14 cellular contexts compared by ENCODE assay signal in the genomic region with DNA sequence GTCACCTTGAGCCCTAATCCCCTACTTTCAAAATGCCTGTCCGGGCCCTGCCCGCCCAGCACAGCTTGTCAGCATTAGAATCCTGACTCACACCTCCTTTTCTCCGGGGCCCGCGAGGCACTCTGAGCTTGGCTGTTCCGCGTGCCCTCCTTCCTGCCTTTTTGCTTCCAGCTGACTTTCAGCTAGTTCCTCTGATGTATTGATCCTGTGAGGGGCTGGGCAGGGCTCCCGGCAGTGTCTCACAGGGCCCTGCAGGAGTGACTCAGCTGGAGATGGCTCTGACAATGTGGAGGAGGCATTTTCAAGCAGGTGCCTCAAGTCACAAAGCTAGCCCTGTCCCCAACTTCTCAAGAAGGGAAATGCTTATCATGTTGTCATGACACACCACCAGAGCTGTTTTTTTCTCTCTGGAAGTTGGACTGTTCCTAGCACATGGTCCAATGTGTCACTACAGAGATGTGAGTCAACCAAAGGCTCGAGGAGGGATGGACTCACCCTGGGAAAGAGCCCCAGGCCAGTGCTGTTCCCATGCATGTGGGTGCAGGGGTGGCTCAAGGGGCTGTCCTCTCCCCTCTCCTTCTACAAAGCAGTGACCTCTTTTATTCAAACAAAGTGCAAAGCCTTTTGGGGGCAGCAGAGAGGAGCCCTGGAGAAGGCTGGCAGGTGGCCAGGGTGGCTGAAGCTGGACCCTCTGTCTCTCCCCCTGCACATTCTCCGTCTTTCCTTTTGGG. TPM values are rescaled to one million over a fixed set of nuclear protein-coding genes. Genes with fewer than 3 reads are reported as not detected.
DNase-seq lines count a peak whose midpoint lies in the region; ATAC-seq and TF ChIP-seq lines count a peak whose summit lies in the region.
"Had no signal": no experiment of that assay in that cellular context is flagged by ENCODE, and none has a peak within 500 bp of the region (broad histone marks: within the 10 kb centered on the region; RNA-seq: fewer than 3 reads in every experiment).

No MANE protein-coding gene starts in this region.

- H3K4me3 ChIP-seq in HEK293 (ENCODE audit: low read depth, low read length): no peak overlapping the region

- peak; percentile 41 for DNase-seq in AG20443 (ENCODE audit: low spot score)
- DNase-seq in WTC11 (ENCODE audit: low spot score): no peak
- peak; percentile 48 for DNase-seq in iPS-NIHi7 (ENCODE audit: extremely low spot score)
- DNase-seq in mesothelial cell of epicardium (ENCODE audit: low spot score in 2 of 2, unreplicated experiment in 2 of 2): no peak
- DNase-seq in progenitor cell of endocrine pancreas (ENCODE audit: low spot score, unreplicated experiment): no peak
- DNase-seq in activated T-helper 1 cell treated with anti-CD3 and anti-CD28 coated beads, Interleukin-12 subunit alpha, Interleukin-12 subunit beta, Interleukin-2, Interleukin-4 antibody, amounts not matched to agents 30 ng/mL and 10 ng/mL and 1 ng/mL, durations not matched to agents 14 hours and 24 hours and 36 hours (ENCODE audit: low spot score): no peak
- no peak for DNase-seq in stimulated activated effector memory CD8-positive, alpha-beta T cell treated with anti-CD3 and anti-CD28 coated beads, Interleukin-12 subunit alpha, Interleukin-12 subunit beta, amount 100 ng/mL, for 72 hours (ENCODE audit: low spot score in 2 of 2)
- DNase-seq: activated CD4-positive, alpha-beta T cell treated with anti-CD3 and anti-CD28 coated beads, Interleukin-2, amount 10 ng/mL, durations not matched to agents 7 days and 5 days; CD4-positive, alpha-beta memory T cell; NCI-H2081; SHP77 treated with DMSO at 0.1 percent for 48 hours had no signal

- H3K27me3 Mint-ChIP-seq in WTC11 (ENCODE audit: low read depth) (no peaks in the 10 kb centered on the region), mesothelial cell of epicardium (ENCODE audit: low read depth) (peaks cover 3% of the 10 kb centered on the region), progenitor cell of endocrine pancreas (peaks cover 36% of the 10 kb centered on the region)
- no peaks in the 10 kb centered on the region for H3K27me3 Mint-ChIP-seq in activated T-helper 1 cell treated with anti-CD3 and anti-CD28 coated beads, Interleukin-12 subunit alpha, Interleukin-12 subunit beta, Interleukin-2, Interleukin-4 antibody, amounts not matched to agents 30 ng/mL and 10 ng/mL and 1 ng/mL, durations not matched to agents 14 hours and 24 hours and 36 hours (ENCODE audit: insufficient read depth)
- H3K27me3 Mint-ChIP-seq: activated CD4-positive, alpha-beta T cell treated with anti-CD3 and anti-CD28 coated beads, Interleukin-2, amount 10 ng/mL, durations not matched to agents 7 days and 5 days; activated naive CD4-positive, alpha-beta T cell treated with anti-CD3 and anti-CD28 coated beads, Interleukin-2, amount 50 U/mL, for 24 hours; CD4-positive, alpha-beta memory T cell; stimulated activated naive CD8-positive, alpha-beta T cell treated with anti-CD3 and anti-CD28 coated beads, Interleukin-15, Interleukin-2, amounts not matched to agents 100 ng/mL and 50 ng/mL, for 24 hours had no signal

- H3K27ac Mint-ChIP-seq in WTC11: peak overlapping the region; percentile 67
- H3K27ac Mint-ChIP-seq in mesothelial cell of epicardium: no peak overlapping the region
- H3K27ac Mint-ChIP-seq in progenitor cell of endocrine pancreas: no peak overlapping the region
- H3K27ac Mint-ChIP-seq in activated T-helper 1 cell treated with anti-CD3 and anti-CD28 coated beads, Interleukin-12 subunit alpha, Interleukin-12 subunit beta, Interleukin-2, Interleukin-4 antibody, amounts not matched to agents 30 ng/mL and 10 ng/mL and 1 ng/mL, durations not matched to agents 14 hours and 24 hours and 36 hours: no peak overlapping the region
- no peak overlapping the region for H3K27ac Mint-ChIP-seq in stimulated activated effector memory CD8-positive, alpha-beta T cell treated with anti-CD3 and anti-CD28 coated beads, Interleukin-12 subunit alpha, Interleukin-12 subunit beta, amount 100 ng/mL, for 72 hours
- H3K27ac Mint-ChIP-seq: activated CD4-positive, alpha-beta T cell treated with anti-CD3 and anti-CD28 coated beads, Interleukin-2, amount 10 ng/mL, durations not matched to agents 7 days and 5 days; activated naive CD4-positive, alpha-beta T cell treated with anti-CD3 and anti-CD28 coated beads, Interleukin-2, amount 50 U/mL, for 24 hours; CD4-positive, alpha-beta memory T cell; stimulated activated naive CD8-positive, alpha-beta T cell treated with anti-CD3 and anti-CD28 coated beads, Interleukin-15, Interleukin-2, amounts not matched to agents 100 ng/mL and 50 ng/mL, for 24 hours had no signal

- no peaks in the 10 kb centered on the region for H3K9me3 ChIP-seq in HEK293 (ENCODE audit: control insufficient read depth, insufficient read depth, low read depth, low read length)

- H3K9me3 Mint-ChIP-seq in WTC11: no peaks in the 10 kb centered on the region
- no peaks in the 10 kb centered on the region for H3K9me3 Mint-ChIP-seq in mesothelial cell of epicardium
- H3K9me3 Mint-ChIP-seq in progenitor cell of endocrine pancreas (ENCODE audit: low read depth): no peaks in the 10 kb centered on the region
- no peaks in the 10 kb centered on the region for H3K9me3 Mint-ChIP-seq in activated T-helper 1 cell treated with anti-CD3 and anti-CD28 coated beads, Interleukin-12 subunit alpha, Interleukin-12 subunit beta, Interleukin-2, Interleukin-4 antibody, amounts not matched to agents 30 ng/mL and 10 ng/mL and 1 ng/mL, durations not matched to agents 14 hours and 24 hours and 36 hours
- H3K9me3 Mint-ChIP-seq in stimulated activated effector memory CD8-positive, alpha-beta T cell treated with anti-CD3 and anti-CD28 coated beads, Interleukin-12 subunit alpha, Interleukin-12 subunit beta, amount 100 ng/mL, for 72 hours: no peaks in the 10 kb centered on the region
- H3K9me3 Mint-ChIP-seq: activated CD4-positive, alpha-beta T cell treated with anti-CD3 and anti-CD28 coated beads, Interleukin-2, amount 10 ng/mL, durations not matched to agents 7 days and 5 days; activated naive CD4-positive, alpha-beta T cell treated with anti-CD3 and anti-CD28 coated beads, Interleukin-2, amount 50 U/mL, for 24 hours; CD4-positive, alpha-beta memory T cell; stimulated activated naive CD8-positive, alpha-beta T cell treated with anti-CD3 and anti-CD28 coated beads, Interleukin-15, Interleukin-2, amounts not matched to agents 100 ng/mL and 50 ng/mL, for 24 hours had no signal

- no peak overlapping the region for H3K27ac ChIP-seq in HEK293 (ENCODE audit: extremely low read depth, low read depth, low read length)

- H3K36me3 Mint-ChIP-seq in WTC11: peaks cover 68% of the 10 kb centered on the region
- H3K36me3 Mint-ChIP-seq in mesothelial cell of epicardium: no peaks in the 10 kb centered on the region
- H3K36me3 Mint-ChIP-seq in progenitor cell of endocrine pancreas (ENCODE audit: insufficient read depth): no peaks in the 10 kb centered on the region
- H3K36me3 Mint-ChIP-seq in activated T-helper 1 cell treated with anti-CD3 and anti-CD28 coated beads, Interleukin-12 subunit alpha, Interleukin-12 subunit beta, Interleukin-2, Interleukin-4 antibody, amounts not matched to agents 30 ng/mL and 10 ng/mL and 1 ng/mL, durations not matched to agents 14 hours and 24 hours and 36 hours (ENCODE audit: low read depth): no peaks in the 10 kb centered on the region
- H3K36me3 Mint-ChIP-seq in stimulated activated effector memory CD8-positive, alpha-beta T cell treated with anti-CD3 and anti-CD28 coated beads, Interleukin-12 subunit alpha, Interleukin-12 subunit beta, amount 100 ng/mL, for 72 hours: no peaks in the 10 kb centered on the region
- H3K36me3 Mint-ChIP-seq: activated naive CD4-positive, alpha-beta T cell treated with anti-CD3 and anti-CD28 coated beads, Interleukin-2, amount 50 U/mL, for 24 hours; CD4-positive, alpha-beta memory T cell had no signal

- H3K4me1 Mint-ChIP-seq in WTC11 (peaks cover 63% of the 10 kb centered on the region), mesothelial cell of epicardium (peaks cover 6% of the 10 kb centered on the region), progenitor cell of endocrine pancreas (ENCODE audit: low read depth) (peaks cover 6% of the 10 kb centered on the region)
- H3K4me1 Mint-ChIP-seq in activated T-helper 1 cell treated with anti-CD3 and anti-CD28 coated beads, Interleukin-12 subunit alpha, Interleukin-12 subunit beta, Interleukin-2, Interleukin-4 antibody, amounts not matched to agents 30 ng/mL and 10 ng/mL and 1 ng/mL, durations not matched to agents 14 hours and 24 hours and 36 hours (ENCODE audit: low read depth): no peaks in the 10 kb centered on the region
- H3K4me1 Mint-ChIP-seq in stimulated activated effector memory CD8-positive, alpha-beta T cell treated with anti-CD3 and anti-CD28 coated beads, Interleukin-12 subunit alpha, Interleukin-12 subunit beta, amount 100 ng/mL, for 72 hours: no peaks in the 10 kb centered on the region
- H3K4me1 Mint-ChIP-seq: activated naive CD4-positive, alpha-beta T cell treated with anti-CD3 and anti-CD28 coated beads, Interleukin-2, amount 50 U/mL, for 24 hours; CD4-positive, alpha-beta memory T cell had no signal

- CTCF ChIA-PET in HEK293 (lab: Yijun Ruan, JAX): interaction anchor here (1.1 kb wide), 1 partner anchor 12 kb away, joined by 5 read pairs; no protein-coding TSS in a partner anchor
- CTCF ChIA-PET in WTC11 (lab: Charles Lee): interaction anchor here (0.5 to 1.4 kb wide), 10 partner anchors 15 to 224 kb away, joined by 3 to 5 read pairs (median 3); a partner anchor contains a TSS

- intact Hi-C loops in activated T-helper 1 cell treated with anti-CD3 and anti-CD28 coated beads, Interleukin-12 subunit alpha, Interleukin-12 subunit beta, Interleukin-2, Interleukin-4 antibody, amounts not matched to agents 30 ng/mL and 10 ng/mL and 1 ng/mL, durations not matched to agents 14 hours and 24 hours and 36 hours (cut with micrococcal nuclease): no loop called here

- no peak for ATAC-seq in WTC11
- ATAC-seq in stimulated activated effector memory CD8-positive, alpha-beta T cell treated with anti-CD3 and anti-CD28 coated beads, Interleukin-12 subunit alpha, Interleukin-12 subunit beta, amount 100 ng/mL, for 72 hours: no peak

- no peaks in the 10 kb centered on the region for H3K4me1 ChIP-seq in HEK293 (ENCODE audit: control insufficient read depth, insufficient read depth, low read length)

- H3K4me3 Mint-ChIP-seq in WTC11 (no peak overlapping the region), mesothelial cell of epicardium (no peak overlapping the region), progenitor cell of endocrine pancreas (ENCODE audit: low read depth) (no peak overlapping the region)
- H3K4me3 Mint-ChIP-seq in activated T-helper 1 cell treated with anti-CD3 and anti-CD28 coated beads, Interleukin-12 subunit alpha, Interleukin-12 subunit beta, Interleukin-2, Interleukin-4 antibody, amounts not matched to agents 30 ng/mL and 10 ng/mL and 1 ng/mL, durations not matched to agents 14 hours and 24 hours and 36 hours: no peak overlapping the region
- H3K4me3 Mint-ChIP-seq in stimulated activated effector memory CD8-positive, alpha-beta T cell treated with anti-CD3 and anti-CD28 coated beads, Interleukin-12 subunit alpha, Interleukin-12 subunit beta, amount 100 ng/mL, for 72 hours: no peak overlapping the region
- H3K4me3 Mint-ChIP-seq: activated CD4-positive, alpha-beta T cell treated with anti-CD3 and anti-CD28 coated beads, Interleukin-2, amount 10 ng/mL, durations not matched to agents 7 days and 5 days; activated naive CD4-positive, alpha-beta T cell treated with anti-CD3 and anti-CD28 coated beads, Interleukin-2, amount 50 U/mL, for 24 hours; CD4-positive, alpha-beta memory T cell; stimulated activated naive CD8-positive, alpha-beta T cell treated with anti-CD3 and anti-CD28 coated beads, Interleukin-15, Interleukin-2, amounts not matched to agents 100 ng/mL and 50 ng/mL, for 24 hours had no signal

- TF ChIP-seq CTCF in HEK293 (tag by site-specific recombination; IDR thresholded peaks at IDR 0.05) (no peak), WTC11 (IDR thresholded peaks at IDR 0.05) (no peak), mesothelial cell of epicardium (IDR thresholded peaks at IDR 0.05; ENCODE audit: unreplicated experiment) (no peak), progenitor cell of endocrine pancreas (IDR thresholded peaks at IDR 0.05; ENCODE audit: unreplicated experiment) (no peak)

- no peaks in the 10 kb centered on the region for H3K36me3 ChIP-seq in HEK293 (ENCODE audit: control insufficient read depth in 2 of 2, insufficient read depth in 1 of 2, low read length in 2 of 2)

- POLR2A ChIA-PET in HEK293 (lab: Yijun Ruan, JAX) (no interaction called here), WTC11 (lab: Charles Lee) (no interaction called here)

RNA-seq across cellular contexts. Expression of a gene that starts 30.6 kb away (rescaled TPM):
- total RNA-seq in WTC11 (2021): 54.2 to 58.2 TPM (median 55.9 TPM) in 3 replicates
- total RNA-seq in mesothelial cell of epicardium: 0.09 to 0.29 TPM (median 0.25 TPM) in 3 replicates
- 0.98 and 1.2 TPM in 2 replicates for total RNA-seq in progenitor cell of endocrine pancreas
- total RNA-seq in activated T-helper 1 cell treated with anti-CD3 and anti-CD28 coated beads, Interleukin-12 subunit alpha, Interleukin-12 subunit beta, Interleukin-2, Interleukin-4 antibody, amounts not matched to agents 30 ng/mL and 10 ng/mL and 1 ng/mL, durations not matched to agents 14 hours and 24 hours and 36 hours: not detected in 2 replicates
- total RNA-seq: activated CD4-positive, alpha-beta T cell treated with anti-CD3 and anti-CD28 coated beads, Interleukin-2, amount 10 ng/mL, durations not matched to agents 7 days and 5 days; CD4-positive, alpha-beta memory T cell had no signal

Comparison
In these comparisons a context has a peak if more than half of its experiments do, and no peak if none do; other contexts are left out.
1. DNase-seq: peak in AG20443 (single experiment) and iPS-NIHi7 (single experiment); none in WTC11 (single experiment), mesothelial cell of epicardium (0 of 2), progenitor cell of endocrine pancreas (single experiment), activated T-helper 1 cell treated with anti-CD3 and anti-CD28 coated beads, Interleukin-12 subunit alpha, Interleukin-12 subunit beta, Interleukin-2, Interleukin-4 antibody, amounts not matched to agents 30 ng/mL and 10 ng/mL and 1 ng/mL, durations not matched to agents 14 hours and 24 hours and 36 hours (single experiment) and stimulated activated effector memory CD8-positive, alpha-beta T cell treated with anti-CD3 and anti-CD28 coated beads, Interleukin-12 subunit alpha, Interleukin-12 subunit beta, amount 100 ng/mL, for 72 hours (0 of 2).
2. RNA of a gene that starts 30.6 kb away (total RNA-seq): 54.2 to 58.2 TPM in WTC11; 0.98 to 1.2 TPM in progenitor cell of endocrine pancreas, 0.09 to 0.29 TPM in mesothelial cell of epicardium and not detected in activated T-helper 1 cell treated with anti-CD3 and anti-CD28 coated beads, Interleukin-12 subunit alpha, Interleukin-12 subunit beta, Interleukin-2, Interleukin-4 antibody, amounts not matched to agents 30 ng/mL and 10 ng/mL and 1 ng/mL, durations not matched to agents 14 hours and 24 hours and 36 hours; every median in the first group is over 10 times any median in the second.